ENCODE assay signal across 28 cellular contexts in the genomic region with DNA sequence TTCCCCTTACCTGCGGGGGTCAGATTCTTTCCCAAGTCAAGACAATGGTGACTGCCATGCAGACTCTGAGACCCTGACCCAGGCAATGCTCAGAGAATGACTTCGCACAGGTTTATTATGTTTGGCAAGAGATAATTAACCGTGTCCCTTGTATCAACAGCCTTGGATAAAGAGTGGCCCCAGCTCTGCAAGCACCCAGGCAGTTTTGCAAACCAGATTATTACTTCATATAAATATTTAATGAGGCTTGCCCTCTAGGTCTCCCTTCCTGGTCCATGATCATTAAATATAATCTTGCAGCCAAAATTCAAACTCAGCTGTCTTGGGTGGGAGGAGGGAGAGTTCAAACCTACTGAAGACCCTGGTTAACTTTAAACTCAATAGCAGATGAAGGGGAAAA.
"Had no signal": no experiment of that assay in that cellular context is flagged by ENCODE, and none has a peak within 500 bp of the region (broad histone marks: within the 10 kb centered on the region; RNA-seq: fewer than 3 reads in every experiment).

No MANE protein-coding gene starts in this region.

- H3K9ac ChIP-seq: SK-N-SH had no signal

- H3K4me1 Mint-ChIP-seq: activated T-helper 17 cell treated with anti-CD3 and anti-CD28 coated beads, Interleukin-2, amount 50 U/mL, for 72 hours had no signal

- DNase-seq: activated B cell treated with CpG ODN at 0.5 μM for 24 hours; activated CD4-positive, alpha-beta T cell treated with anti-CD3 and anti-CD28 coated beads for 1 hour; activated CD4-positive, alpha-beta T cell treated with anti-CD3 and anti-CD28 coated beads, Interleukin-2, amount 10 ng/mL, durations not matched to agents 24 days and 14 days; activated CD4-positive, alpha-beta T cell treated with anti-CD3 and anti-CD28 coated beads, Interleukin-2, amount 50 U/mL, for 48 hours; activated gamma-delta T cell; activated naive CD4-positive, alpha-beta T cell treated with anti-CD3 and anti-CD28 coated beads for 36 hours; activated T-cell treated with anti-CD3 and anti-CD28 coated beads for 4 hours; activated T-cell treated with anti-CD3 and anti-CD28 coated beads, Interleukin-2, amount 50 U/mL, for 48 hours; amygdala; brain microvascular endothelial cell; MM.1S; NCI-H1105 treated with DMSO at 0.1 percent for 48 hours; NCI-H1694 treated with DMSO at 0.1 percent for 48 hours; NCI-H2029 treated with DMSO at 0.1 percent for 48 hours; NCI-H345; NCI-H510A; NCI-H748 treated with DMSO at 0.1 percent for 48 hours; NK-92 treated with Interleukin-12 subunit alpha and Interleukin-12 subunit beta, amount 100 ng/mL, for 24 hours; OCI-M1; RPMI8226; SK-N-SH; SW 1271 had no signal

- H3K36me3 Mint-ChIP-seq: activated naive CD8-positive, alpha-beta T cell had no signal

- H3K27ac ChIP-seq: brain microvascular endothelial cell, cardiac muscle cell had no signal

- H3K4me3 Mint-ChIP-seq: activated B cell treated with CpG ODN at 0.5 μM for 24 hours; activated CD4-positive, alpha-beta T cell treated with anti-CD3 and anti-CD28 coated beads, Interleukin-2, amount 10 ng/mL, durations not matched to agents 24 days and 14 days; activated naive CD4-positive, alpha-beta T cell treated with anti-CD3 and anti-CD28 coated beads for 36 hours; activated naive CD8-positive, alpha-beta T cell; activated T-helper 17 cell treated with anti-CD3 and anti-CD28 coated beads, Interleukin-2, amount 50 U/mL, for 72 hours; T-helper 1 cell treated with Interleukin-12 subunit alpha and Interleukin-12 subunit beta and Interleukin-4 antibody, amounts not matched to agents 30 μg/mL and 1 μg/mL, for 36 hours had no signal

- H3K4me2 ChIP-seq: SK-N-SH had no signal

- H3K27me3 Mint-ChIP-seq: activated CD4-positive, alpha-beta T cell treated with anti-CD3 and anti-CD28 coated beads, Interleukin-2, amount 10 ng/mL, durations not matched to agents 24 days and 14 days had no signal

- H3K9me3 Mint-ChIP-seq: activated CD4-positive, alpha-beta T cell treated with anti-CD3 and anti-CD28 coated beads, Interleukin-2, amount 10 ng/mL, durations not matched to agents 24 days and 14 days; activated naive CD4-positive, alpha-beta T cell treated with anti-CD3 and anti-CD28 coated beads for 36 hours; activated T-helper 17 cell treated with anti-CD3 and anti-CD28 coated beads, Interleukin-2, amount 50 U/mL, for 72 hours; T-helper 1 cell treated with Interleukin-12 subunit alpha and Interleukin-12 subunit beta and Interleukin-4 antibody, amounts not matched to agents 30 μg/mL and 1 μg/mL, for 36 hours had no signal

- H3K36me3 ChIP-seq: brain microvascular endothelial cell, cardiac muscle cell had no signal

- ATAC-seq: activated T-helper 17 cell treated with anti-CD3 and anti-CD28 coated beads, Interleukin-2, amount 50 U/mL, for 72 hours; Panc1; Right ventricle myocardium inferior had no signal

- H3K9me3 ChIP-seq: SK-N-SH had no signal

- H3K4me3 ChIP-seq: cardiac muscle cell had no signal

- H3K27me3 ChIP-seq: brain microvascular endothelial cell, cardiac muscle cell had no signal

- H3K27ac Mint-ChIP-seq: activated B cell treated with CpG ODN at 0.5 μM for 24 hours; activated CD4-positive, alpha-beta T cell treated with anti-CD3 and anti-CD28 coated beads, Interleukin-2, amount 10 ng/mL, durations not matched to agents 24 days and 14 days; activated naive CD4-positive, alpha-beta T cell treated with anti-CD3 and anti-CD28 coated beads for 36 hours; activated naive CD8-positive, alpha-beta T cell; activated T-helper 17 cell treated with anti-CD3 and anti-CD28 coated beads, Interleukin-2, amount 50 U/mL, for 72 hours; T-helper 1 cell treated with Interleukin-12 subunit alpha and Interleukin-12 subunit beta and Interleukin-4 antibody, amounts not matched to agents 30 μg/mL and 1 μg/mL, for 36 hours had no signal
